Comparison of ENCODE assay signal across 1 cellular context in genomic region chr20:46117704-46118467, GRCh38.
A peak's percentile ranks its signal among the peaks of the same experiment; 100 is the strongest.
TF ChIP-seq lines count a peak whose summit lies in the region.

Gene CD40, plus strand, starts transcription at chr20:46118314. Its CDS starts 30 bp downstream, at chr20:46118344.

TF ChIP-seq in K562, 482 proteins besides CTCF, POLR2A, EP300 and RAD21 (continued from another document):
- TF ChIP-seq, protein P1, sequence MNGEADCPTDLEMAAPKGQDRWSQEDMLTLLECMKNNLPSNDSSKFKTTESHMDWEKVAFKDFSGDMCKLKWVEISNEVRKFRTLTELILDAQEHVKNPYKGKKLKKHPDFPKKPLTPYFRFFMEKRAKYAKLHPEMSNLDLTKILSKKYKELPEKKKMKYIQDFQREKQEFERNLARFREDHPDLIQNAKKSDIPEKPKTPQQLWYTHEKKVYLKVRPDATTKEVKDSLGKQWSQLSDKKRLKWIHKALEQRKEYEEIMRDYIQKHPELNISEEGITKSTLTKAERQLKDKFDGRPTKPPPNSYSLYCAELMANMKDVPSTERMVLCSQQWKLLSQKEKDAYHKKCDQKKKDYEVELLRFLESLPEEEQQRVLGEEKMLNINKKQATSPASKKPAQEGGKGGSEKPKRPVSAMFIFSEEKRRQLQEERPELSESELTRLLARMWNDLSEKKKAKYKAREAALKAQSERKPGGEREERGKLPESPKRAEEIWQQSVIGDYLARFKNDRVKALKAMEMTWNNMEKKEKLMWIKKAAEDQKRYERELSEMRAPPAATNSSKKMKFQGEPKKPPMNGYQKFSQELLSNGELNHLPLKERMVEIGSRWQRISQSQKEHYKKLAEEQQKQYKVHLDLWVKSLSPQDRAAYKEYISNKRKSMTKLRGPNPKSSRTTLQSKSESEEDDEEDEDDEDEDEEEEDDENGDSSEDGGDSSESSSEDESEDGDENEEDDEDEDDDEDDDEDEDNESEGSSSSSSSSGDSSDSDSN (IDR thresholded peaks at IDR 0.05; ENCODE audit: borderline replicate concordance in 1 of 2, low read depth in 2 of 2, low read length in 2 of 2) = no peak
- peak; percentile 67; the same call in 1 of the 2 replicates for TF ChIP-seq VEZF1 (CRISPR knock-in tag; IDR thresholded peaks at IDR 0.05)
- TF ChIP-seq, protein P2, sequence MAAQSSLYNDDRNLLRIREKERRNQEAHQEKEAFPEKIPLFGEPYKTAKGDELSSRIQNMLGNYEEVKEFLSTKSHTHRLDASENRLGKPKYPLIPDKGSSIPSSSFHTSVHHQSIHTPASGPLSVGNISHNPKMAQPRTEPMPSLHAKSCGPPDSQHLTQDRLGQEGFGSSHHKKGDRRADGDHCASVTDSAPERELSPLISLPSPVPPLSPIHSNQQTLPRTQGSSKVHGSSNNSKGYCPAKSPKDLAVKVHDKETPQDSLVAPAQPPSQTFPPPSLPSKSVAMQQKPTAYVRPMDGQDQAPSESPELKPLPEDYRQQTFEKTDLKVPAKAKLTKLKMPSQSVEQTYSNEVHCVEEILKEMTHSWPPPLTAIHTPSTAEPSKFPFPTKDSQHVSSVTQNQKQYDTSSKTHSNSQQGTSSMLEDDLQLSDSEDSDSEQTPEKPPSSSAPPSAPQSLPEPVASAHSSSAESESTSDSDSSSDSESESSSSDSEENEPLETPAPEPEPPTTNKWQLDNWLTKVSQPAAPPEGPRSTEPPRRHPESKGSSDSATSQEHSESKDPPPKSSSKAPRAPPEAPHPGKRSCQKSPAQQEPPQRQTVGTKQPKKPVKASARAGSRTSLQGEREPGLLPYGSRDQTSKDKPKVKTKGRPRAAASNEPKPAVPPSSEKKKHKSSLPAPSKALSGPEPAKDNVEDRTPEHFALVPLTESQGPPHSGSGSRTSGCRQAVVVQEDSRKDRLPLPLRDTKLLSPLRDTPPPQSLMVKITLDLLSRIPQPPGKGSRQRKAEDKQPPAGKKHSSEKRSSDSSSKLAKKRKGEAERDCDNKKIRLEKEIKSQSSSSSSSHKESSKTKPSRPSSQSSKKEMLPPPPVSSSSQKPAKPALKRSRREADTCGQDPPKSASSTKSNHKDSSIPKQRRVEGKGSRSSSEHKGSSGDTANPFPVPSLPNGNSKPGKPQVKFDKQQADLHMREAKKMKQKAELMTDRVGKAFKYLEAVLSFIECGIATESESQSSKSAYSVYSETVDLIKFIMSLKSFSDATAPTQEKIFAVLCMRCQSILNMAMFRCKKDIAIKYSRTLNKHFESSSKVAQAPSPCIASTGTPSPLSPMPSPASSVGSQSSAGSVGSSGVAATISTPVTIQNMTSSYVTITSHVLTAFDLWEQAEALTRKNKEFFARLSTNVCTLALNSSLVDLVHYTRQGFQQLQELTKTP (IDR thresholded peaks at IDR 0.05; ENCODE audit: low read depth in 1 of 2, partially characterized antibody in 2 of 2) = no peak
- TF ChIP-seq MEF2A (IDR thresholded peaks at IDR 0.05; ENCODE audit: control insufficient read depth, low read depth, low read length) = no peak
- peak; percentile 59 to 60 for TF ChIP-seq NRF1 (conservative IDR thresholded peaks at IDR 0.05 in 1 of 2, IDR thresholded peaks at IDR 0.05 in 1 of 2)
- TF ChIP-seq ZNF224 (CRISPR knock-in tag; IDR thresholded peaks at IDR 0.05) = no peak
- no peak for TF ChIP-seq MAFK (IDR thresholded peaks at IDR 0.05; ENCODE audit: low read length)
- TF ChIP-seq ZNF133 (CRISPR knock-in tag; IDR thresholded peaks at IDR 0.05) = no peak
- no peak for TF ChIP-seq ZC3H4 (CRISPR knock-in tag; IDR thresholded peaks at IDR 0.05; ENCODE audit: borderline replicate concordance)
- TF ChIP-seq ZBTB7A (IDR thresholded peaks at IDR 0.05; ENCODE audit: borderline replicate concordance, control insufficient read depth, low read depth, low read length) = peak; percentile 27; the same call in 1 of the 2 replicates
- peak; percentile 54; the same call in 1 of the 2 replicates for TF ChIP-seq POLR2G (IDR thresholded peaks at IDR 0.05; ENCODE audit: low read depth, low read length)
- TF ChIP-seq TCF3 (CRISPR knock-in tag; IDR thresholded peaks at IDR 0.05) = no peak
- peak; percentile 43 for TF ChIP-seq ZFX (CRISPR knock-in tag; IDR thresholded peaks at IDR 0.05)
- TF ChIP-seq TBP (optimal IDR thresholded peaks at IDR 0.05; ENCODE audit: low read depth, low read length) = no peak
- no peak for TF ChIP-seq ZNF24 (IDR thresholded peaks at IDR 0.05)
- TF ChIP-seq CCAR2 (IDR thresholded peaks at IDR 0.05; ENCODE audit: low read depth, low read length) = no peak
